Comparison of ENCODE assay signal across 9 cellular contexts in genomic region chr2:40450066-40450841, GRCh38. TPM values are rescaled to one million over a fixed set of nuclear protein-coding genes. Genes with fewer than 3 reads are reported as not detected.
A peak's percentile ranks its signal among the peaks of the same experiment; 100 is the strongest.
DNase-seq lines count a peak whose midpoint lies in the region; ATAC-seq and TF ChIP-seq lines count a peak whose summit lies in the region.
"Had no signal": no experiment of that assay in that cellular context is flagged by ENCODE, and none has a peak within 500 bp of the region (broad histone marks: within the 10 kb centered on the region; RNA-seq: fewer than 3 reads in every experiment).

No MANE protein-coding gene starts in this region.

- peaks cover 54% of the 10 kb centered on the region for H3K27me3 Mint-ChIP-seq in progenitor cell of endocrine pancreas

- H3K79me2 ChIP-seq in SK-N-SH (ENCODE audit: insufficient read depth): peaks cover 36% of the 10 kb centered on the region

- peaks cover 0 to 17% of the 10 kb centered on the region in 2 experiments; a peak in 2 of 4 replicates for H3K4me1 ChIP-seq in SK-N-SH (ENCODE audit: control insufficient read depth in 1 of 2, insufficient read depth in 2 of 2, low read depth in 1 of 2, low read length in 1 of 2)

- TF ChIP-seq EP300 in SK-N-SH (IDR thresholded peaks at IDR 0.05; ENCODE audit: borderline replicate concordance in 1 of 2, low read depth in 1 of 2, low read length in 1 of 2): no peak

- CTCF ChIA-PET in SK-N-SH (lab: Yijun Ruan, JAX): interaction anchor here (0.6 to 5.9 kb wide), 26 partner anchors 9 to 1252 kb away, joined by 3 to 71 read pairs (median 4); no protein-coding TSS in a partner anchor

- WGBS in SK-N-SH (ENCODE audit: low lambda C conversion rate): 17% methylated on average over 14 of the region's 14 CpGs

- POLR2A ChIA-PET in SK-N-SH (lab: Yijun Ruan, JAX): no interaction called here

- H3K27ac ChIP-seq in SK-N-SH (ENCODE audit: low read depth in 2 of 2, low read length in 1 of 2): peak overlapping the region; percentile 16 to 88; a peak in 3 of 4 replicates
- H3K27ac ChIP-seq: epithelial cell of prostate had no signal

- no peaks in the 10 kb centered on the region for H4K20me1 ChIP-seq in SK-N-SH (ENCODE audit: insufficient read depth)

- H3K4me1 Mint-ChIP-seq in progenitor cell of endocrine pancreas (ENCODE audit: low read depth): peaks cover 11% of the 10 kb centered on the region

- H2AFZ ChIP-seq in SK-N-SH (ENCODE audit: low read depth): peak overlapping the region; percentile 90

- no peaks in the 10 kb centered on the region for H3K9me3 Mint-ChIP-seq in progenitor cell of endocrine pancreas (ENCODE audit: low read depth)

- peak overlapping the region; percentile 83 for H3K4me3 Mint-ChIP-seq in progenitor cell of endocrine pancreas (ENCODE audit: low read depth)

- H3K36me3 Mint-ChIP-seq in progenitor cell of endocrine pancreas (ENCODE audit: insufficient read depth): no peaks in the 10 kb centered on the region

- H3K9me2 ChIP-seq in SK-N-SH: no peaks in the 10 kb centered on the region

- no peaks in the 10 kb centered on the region for H3K36me3 ChIP-seq in SK-N-SH (replicated peaks in 1 of 2; ENCODE audit: control insufficient read depth in 1 of 2, insufficient read depth in 2 of 2, low read length in 1 of 2)

- TF ChIP-seq CTCF in AG09309 (IDR thresholded peaks at IDR 0.05; ENCODE audit: control insufficient read depth, insufficient read depth, low read depth, low read length, missing control alignments) (no peak), SK-N-SH (IDR thresholded peaks at IDR 0.05) (peak; percentile 47), progenitor cell of endocrine pancreas (IDR thresholded peaks at IDR 0.05; ENCODE audit: unreplicated experiment) (no peak)

- H3K27ac Mint-ChIP-seq in progenitor cell of endocrine pancreas: no peak overlapping the region

- no peak for TF ChIP-seq RAD21 in SK-N-SH (IDR thresholded peaks at IDR 0.05; ENCODE audit: low read length)

- H3K27me3 ChIP-seq in SK-N-SH (ENCODE audit: insufficient read depth): no peaks in the 10 kb centered on the region

- peak overlapping the region; percentile 76 for H3K9ac ChIP-seq in SK-N-SH

- H3F3A ChIP-seq in SK-N-SH (replicated peaks; ENCODE audit: insufficient read depth): peaks cover 22% of the 10 kb centered on the region

- H3K4me2 ChIP-seq in SK-N-SH: peak overlapping the region; percentile 80

- ATAC-seq in GM21737 (IDR thresholded peaks at IDR 0.05; ENCODE audit: unreplicated experiment) (no peak), HG03460 (IDR thresholded peaks at IDR 0.05; ENCODE audit: unreplicated experiment) (no peak), GM21723 (IDR thresholded peaks at IDR 0.05; ENCODE audit: unreplicated experiment) (no peak)

- H3K4me3 ChIP-seq in AG09309 (ENCODE audit: control insufficient read depth, low read depth, low read length) (peak overlapping the region; percentile 94), SK-N-SH (ENCODE audit: low read depth in 2 of 2, low read length in 1 of 2) (peak overlapping the region; percentile 64 to 73)

- H3K9me3 ChIP-seq in SK-N-SH: no peaks in the 10 kb centered on the region

- no peak for DNase-seq in AG09309 (ENCODE audit: low read depth)
- DNase-seq in HCEC 1CT: peak; percentile 52
- DNase-seq in SK-N-SH: peak; percentile 41
- peak; percentile 41 for DNase-seq in globus pallidus (ENCODE audit: low spot score)
- DNase-seq in progenitor cell of endocrine pancreas (ENCODE audit: low spot score, unreplicated experiment): no peak

TF ChIP-seq in SK-N-SH, 30 proteins besides CTCF, POLR2A, EP300 and RAD21:
- TF ChIP-seq USF2 (IDR thresholded peaks at IDR 0.05; ENCODE audit: borderline replicate concordance, low read depth, low read length) (no peak), MXI1 (IDR thresholded peaks at IDR 0.05; ENCODE audit: low read depth, low read length) (no peak), RFX5 (IDR thresholded peaks at IDR 0.05; ENCODE audit: low read length) (no peak), GATA2 (CRISPR knock-in tag; IDR thresholded peaks at IDR 0.05) (no peak), NRF1 (IDR thresholded peaks at IDR 0.05; ENCODE audit: low read depth, low read length) (no peak), FOXJ3 (CRISPR knock-in tag; IDR thresholded peaks at IDR 0.05) (no peak), JUND (IDR thresholded peaks at IDR 0.05) (no peak), MAX (IDR thresholded peaks at IDR 0.05; ENCODE audit: low read depth) (peak; percentile 15; the same call in 1 of the 2 replicates), POLR2AphosphoS5 (IDR thresholded peaks at IDR 0.05; ENCODE audit: low read depth, low read length) (no peak), TCF12 (IDR thresholded peaks at IDR 0.05) (0 out of 2 replicates have a peak, but pooled peaks have one; percentile 5)
TF ChIP-seq in SK-N-SH: peak in this region for 2.

RNA-seq across cellular contexts. Expression of gene SLC8A1, which starts 1.6 kb away (rescaled TPM):
- polyA plus RNA-seq in SK-N-SH (2012; rRNA removed): 3.2 and 4.6 TPM in 2 replicates
- polyA plus RNA-seq in SK-N-SH (2012; cell fraction: cytosol; rRNA removed): 4.1 and 4.4 TPM in 2 replicates
- 1.2 and 2.9 TPM in 2 replicates for polyA plus RNA-seq in SK-N-SH (2012; cell fraction: nucleus; rRNA removed)
- 5.7 and 7.1 TPM in 2 replicates for total RNA-seq in progenitor cell of endocrine pancreas

Comparison
In these comparisons a context has a peak if more than half of its experiments do, and no peak if none do; other contexts are left out.
1. DNase-seq: peak in HCEC 1CT (single experiment), SK-N-SH (single experiment) and globus pallidus (single experiment); none in AG09309 (single experiment) and progenitor cell of endocrine pancreas (single experiment).